1 cellular context compared by ENCODE assay signal in the genomic region with DNA sequence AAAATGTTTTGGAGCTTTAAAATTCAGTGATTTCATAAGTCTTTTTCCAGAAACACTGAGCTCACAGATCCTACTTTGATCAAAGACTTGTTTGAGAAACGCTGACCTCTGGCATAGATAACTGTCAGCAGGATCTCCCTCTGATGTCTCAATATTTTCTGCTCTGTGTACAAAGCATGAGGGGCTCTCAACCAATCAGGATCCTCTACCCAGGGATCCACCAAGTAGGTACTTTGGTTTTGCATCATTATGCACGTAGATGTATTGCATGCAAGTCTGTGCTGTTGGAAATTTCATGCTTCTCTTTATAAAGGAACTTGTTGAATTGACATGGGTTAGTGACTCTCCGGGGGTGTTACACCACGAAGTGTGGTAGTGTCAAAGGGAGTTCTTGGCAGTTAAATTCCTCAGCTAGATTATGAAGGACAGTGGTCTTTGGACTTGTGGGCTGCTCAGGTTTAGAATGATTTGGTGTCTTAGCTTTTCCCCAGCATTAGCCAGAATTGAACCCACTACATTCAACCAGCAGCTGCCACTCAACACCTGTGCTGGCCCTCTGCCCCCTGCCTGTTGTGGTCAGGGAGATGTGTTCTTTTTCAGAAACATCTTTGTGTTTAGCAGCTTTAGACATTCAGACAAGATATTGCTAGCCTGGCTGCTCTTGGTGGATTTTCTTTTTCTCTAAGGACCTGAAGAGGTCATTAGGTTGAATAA.
A peak's percentile ranks its signal among the peaks of the same experiment; 100 is the strongest.
TF ChIP-seq lines count a peak whose summit lies in the region.

No MANE protein-coding gene starts in this region.

TF ChIP-seq in HepG2, 621 proteins besides CTCF, POLR2A, EP300 and RAD21 (continued from another document and continues in another):
- TF ChIP-seq, protein P1, sequence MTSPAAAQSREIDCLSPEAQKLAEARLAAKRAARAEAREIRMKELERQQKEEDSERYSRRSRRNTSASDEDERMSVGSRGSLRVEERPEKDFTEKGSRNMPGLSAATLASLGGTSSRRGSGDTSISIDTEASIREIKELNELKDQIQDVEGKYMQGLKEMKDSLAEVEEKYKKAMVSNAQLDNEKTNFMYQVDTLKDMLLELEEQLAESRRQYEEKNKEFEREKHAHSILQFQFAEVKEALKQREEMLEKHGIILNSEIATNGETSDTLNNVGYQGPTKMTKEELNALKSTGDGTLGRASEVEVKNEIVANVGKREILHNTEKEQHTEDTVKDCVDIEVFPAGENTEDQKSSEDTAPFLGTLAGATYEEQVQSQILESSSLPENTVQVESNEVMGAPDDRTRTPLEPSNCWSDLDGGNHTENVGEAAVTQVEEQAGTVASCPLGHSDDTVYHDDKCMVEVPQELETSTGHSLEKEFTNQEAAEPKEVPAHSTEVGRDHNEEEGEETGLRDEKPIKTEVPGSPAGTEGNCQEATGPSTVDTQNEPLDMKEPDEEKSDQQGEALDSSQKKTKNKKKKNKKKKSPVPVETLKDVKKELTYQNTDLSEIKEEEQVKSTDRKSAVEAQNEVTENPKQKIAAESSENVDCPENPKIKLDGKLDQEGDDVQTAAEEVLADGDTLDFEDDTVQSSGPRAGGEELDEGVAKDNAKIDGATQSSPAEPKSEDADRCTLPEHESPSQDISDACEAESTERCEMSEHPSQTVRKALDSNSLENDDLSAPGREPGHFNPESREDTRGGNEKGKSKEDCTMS (CRISPR knock-in tag; conservative IDR thresholded peaks at IDR 0.05), result no peak
- TF ChIP-seq TBX3 (IDR thresholded peaks at IDR 0.05; ENCODE audit: borderline replicate concordance) (no peak), CCDC6 (CRISPR knock-in tag; IDR thresholded peaks at IDR 0.05) (0 out of 2 replicates have a peak, but pooled peaks have one; percentile 6), ZNF713 (CRISPR knock-in tag; IDR thresholded peaks at IDR 0.05) (no peak), ZNF234 (CRISPR knock-in tag; conservative IDR thresholded peaks at IDR 0.05) (no peak), ZNF670 (CRISPR knock-in tag; IDR thresholded peaks at IDR 0.05; ENCODE audit: borderline replicate concordance) (no peak), ZNF256 (CRISPR knock-in tag; conservative IDR thresholded peaks at IDR 0.05) (no peak), RXRA (CRISPR knock-in tag; IDR thresholded peaks at IDR 0.05) (peak; percentile 69; the same call in 1 of the 2 replicates), ZFP36L2 (CRISPR knock-in tag; IDR thresholded peaks at IDR 0.05) (no peak), SPEN (CRISPR knock-in tag; IDR thresholded peaks at IDR 0.05; ENCODE audit: low read depth) (no peak), ZNF598 (CRISPR knock-in tag; IDR thresholded peaks at IDR 0.05; ENCODE audit: borderline replicate concordance) (no peak), NR2C2 (CRISPR knock-in tag; IDR thresholded peaks at IDR 0.05; ENCODE audit: borderline replicate concordance) (peak; percentile 43; the same call in 1 of the 2 replicates), RELA (CRISPR knock-in tag; IDR thresholded peaks at IDR 0.05) (no peak), ZNF747 (CRISPR knock-in tag; IDR thresholded peaks at IDR 0.05; ENCODE audit: borderline replicate concordance) (no peak), SYNCRIP (IDR thresholded peaks at IDR 0.05; ENCODE audit: insufficient read depth, low read depth, low read length) (no peak), SUZ12 (IDR thresholded peaks at IDR 0.05; ENCODE audit: low read depth, low read length) (no peak), HOXA9 (CRISPR knock-in tag; IDR thresholded peaks at IDR 0.05; ENCODE audit: borderline replicate concordance) (no peak), ZNF343 (CRISPR knock-in tag; IDR thresholded peaks at IDR 0.05) (0 out of 2 replicates have a peak, but pooled peaks have one; percentile 32), ZNF773 (CRISPR knock-in tag; IDR thresholded peaks at IDR 0.05; ENCODE audit: borderline replicate concordance) (no peak), REXO4 (CRISPR knock-in tag; IDR thresholded peaks at IDR 0.05; ENCODE audit: borderline replicate concordance) (no peak), ZNF768 (CRISPR knock-in tag; IDR thresholded peaks at IDR 0.05) (no peak)
- TF ChIP-seq, protein P2, sequence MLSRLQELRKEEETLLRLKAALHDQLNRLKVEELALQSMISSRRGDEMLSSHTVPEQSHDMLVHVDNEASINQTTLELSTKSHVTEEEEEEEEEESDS (CRISPR knock-in tag; IDR thresholded peaks at IDR 0.05; ENCODE audit: borderline replicate concordance), result 0 out of 2 replicates have a peak, but pooled peaks have one; percentile 32
- TF ChIP-seq, protein P3, sequence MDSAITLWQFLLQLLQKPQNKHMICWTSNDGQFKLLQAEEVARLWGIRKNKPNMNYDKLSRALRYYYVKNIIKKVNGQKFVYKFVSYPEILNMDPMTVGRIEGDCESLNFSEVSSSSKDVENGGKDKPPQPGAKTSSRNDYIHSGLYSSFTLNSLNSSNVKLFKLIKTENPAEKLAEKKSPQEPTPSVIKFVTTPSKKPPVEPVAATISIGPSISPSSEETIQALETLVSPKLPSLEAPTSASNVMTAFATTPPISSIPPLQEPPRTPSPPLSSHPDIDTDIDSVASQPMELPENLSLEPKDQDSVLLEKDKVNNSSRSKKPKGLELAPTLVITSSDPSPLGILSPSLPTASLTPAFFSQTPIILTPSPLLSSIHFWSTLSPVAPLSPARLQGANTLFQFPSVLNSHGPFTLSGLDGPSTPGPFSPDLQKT (CRISPR knock-in tag; IDR thresholded peaks at IDR 0.05; ENCODE audit: borderline replicate concordance), result no peak
- TF ChIP-seq, protein P4, sequence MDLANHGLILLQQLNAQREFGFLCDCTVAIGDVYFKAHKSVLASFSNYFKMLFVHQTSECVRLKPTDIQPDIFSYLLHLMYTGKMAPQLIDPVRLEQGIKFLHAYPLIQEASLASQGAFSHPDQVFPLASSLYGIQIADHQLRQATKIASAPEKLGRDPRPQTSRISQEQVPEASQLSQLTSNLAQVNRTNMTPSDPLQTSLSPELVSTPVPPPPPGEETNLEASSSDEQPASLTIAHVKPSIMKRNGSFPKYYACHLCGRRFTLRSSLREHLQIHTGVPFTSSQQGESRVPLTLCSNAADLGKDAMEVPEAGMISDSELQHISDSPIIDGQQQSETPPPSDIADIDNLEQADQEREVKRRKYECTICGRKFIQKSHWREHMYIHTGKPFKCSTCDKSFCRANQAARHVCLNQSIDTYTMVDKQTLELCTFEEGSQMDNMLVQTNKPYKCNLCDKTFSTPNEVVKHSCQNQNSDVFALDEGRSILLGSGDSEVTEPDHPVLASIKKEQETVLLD (CRISPR knock-in tag; IDR thresholded peaks at IDR 0.05; ENCODE audit: low read depth), result no peak
- TF ChIP-seq, protein P5, sequence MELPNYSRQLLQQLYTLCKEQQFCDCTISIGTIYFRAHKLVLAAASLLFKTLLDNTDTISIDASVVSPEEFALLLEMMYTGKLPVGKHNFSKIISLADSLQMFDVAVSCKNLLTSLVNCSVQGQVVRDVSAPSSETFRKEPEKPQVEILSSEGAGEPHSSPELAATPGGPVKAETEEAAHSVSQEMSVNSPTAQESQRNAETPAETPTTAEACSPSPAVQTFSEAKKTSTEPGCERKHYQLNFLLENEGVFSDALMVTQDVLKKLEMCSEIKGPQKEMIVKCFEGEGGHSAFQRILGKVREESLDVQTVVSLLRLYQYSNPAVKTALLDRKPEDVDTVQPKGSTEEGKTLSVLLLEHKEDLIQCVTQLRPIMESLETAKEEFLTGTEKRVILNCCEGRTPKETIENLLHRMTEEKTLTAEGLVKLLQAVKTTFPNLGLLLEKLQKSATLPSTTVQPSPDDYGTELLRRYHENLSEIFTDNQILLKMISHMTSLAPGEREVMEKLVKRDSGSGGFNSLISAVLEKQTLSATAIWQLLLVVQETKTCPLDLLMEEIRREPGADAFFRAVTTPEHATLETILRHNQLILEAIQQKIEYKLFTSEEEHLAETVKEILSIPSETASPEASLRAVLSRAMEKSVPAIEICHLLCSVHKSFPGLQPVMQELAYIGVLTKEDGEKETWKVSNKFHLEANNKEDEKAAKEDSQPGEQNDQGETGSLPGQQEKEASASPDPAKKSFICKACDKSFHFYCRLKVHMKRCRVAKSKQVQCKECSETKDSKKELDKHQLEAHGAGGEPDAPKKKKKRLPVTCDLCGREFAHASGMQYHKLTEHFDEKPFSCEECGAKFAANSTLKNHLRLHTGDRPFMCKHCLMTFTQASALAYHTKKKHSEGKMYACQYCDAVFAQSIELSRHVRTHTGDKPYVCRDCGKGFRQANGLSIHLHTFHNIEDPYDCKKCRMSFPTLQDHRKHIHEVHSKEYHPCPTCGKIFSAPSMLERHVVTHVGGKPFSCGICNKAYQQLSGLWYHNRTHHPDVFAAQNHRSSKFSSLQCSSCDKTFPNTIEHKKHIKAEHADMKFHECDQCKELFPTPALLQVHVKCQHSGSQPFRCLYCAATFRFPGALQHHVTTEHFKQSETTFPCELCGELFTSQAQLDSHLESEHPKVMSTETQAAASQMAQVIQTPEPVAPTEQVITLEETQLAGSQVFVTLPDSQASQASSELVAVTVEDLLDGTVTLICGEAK (IDR thresholded peaks at IDR 0.05), result no peak
- TF ChIP-seq, protein P5 (CRISPR knock-in tag; IDR thresholded peaks at IDR 0.05), result no peak
- TF ChIP-seq, protein P6, sequence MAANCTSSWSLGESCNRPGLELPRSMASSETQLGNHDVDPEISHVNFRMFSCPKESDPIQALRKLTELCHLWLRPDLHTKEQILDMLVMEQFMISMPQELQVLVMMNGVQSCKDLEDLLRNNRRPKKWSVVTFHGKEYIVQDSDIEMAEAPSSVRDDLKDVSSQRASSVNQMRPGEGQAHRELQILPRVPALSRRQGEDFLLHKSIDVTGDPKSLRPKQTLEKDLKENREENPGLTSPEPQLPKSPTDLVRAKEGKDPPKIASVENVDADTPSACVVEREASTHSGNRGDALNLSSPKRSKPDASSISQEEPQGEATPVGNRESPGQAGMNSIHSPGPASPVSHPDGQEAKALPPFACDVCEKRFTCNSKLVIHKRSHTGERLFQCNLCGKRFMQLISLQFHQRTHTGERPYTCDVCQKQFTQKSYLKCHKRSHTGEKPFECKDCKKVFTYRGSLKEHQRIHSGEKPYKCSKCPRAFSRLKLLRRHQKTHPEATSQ (CRISPR knock-in tag; IDR thresholded peaks at IDR 0.05; ENCODE audit: borderline replicate concordance), result 0 out of 2 replicates have a peak, but pooled peaks have one; percentile 45
